ENCODE assay signal across 8 cellular contexts in genomic region chr1:228166170-228166936, GRCh38.
DNase-seq lines count a peak whose midpoint lies in the region; TF ChIP-seq lines count a peak whose summit lies in the region.

No MANE protein-coding gene starts in this region.

- H3K4me1 Mint-ChIP-seq in T-helper 2 cell treated with Interferon-gamma antibody and Interleukin-4, amounts not matched to agents 5 μg/mL and 100 μg/mL, for 36 hours (ENCODE audit: low read depth): peaks cover 28% of the 10 kb centered on the region

- no peaks in the 10 kb centered on the region for H3K27me3 Mint-ChIP-seq in T-helper 2 cell treated with Interferon-gamma antibody and Interleukin-4, amounts not matched to agents 5 μg/mL and 100 μg/mL, for 36 hours (ENCODE audit: low read depth)

- no peaks in the 10 kb centered on the region for H3K9me3 Mint-ChIP-seq in T-helper 2 cell treated with Interferon-gamma antibody and Interleukin-4, amounts not matched to agents 5 μg/mL and 100 μg/mL, for 36 hours

- no peaks in the 10 kb centered on the region for H3K36me3 Mint-ChIP-seq in T-helper 2 cell treated with Interferon-gamma antibody and Interleukin-4, amounts not matched to agents 5 μg/mL and 100 μg/mL, for 36 hours (ENCODE audit: low read depth)

- H3K9me3 ChIP-seq in HAP-1: no peaks in the 10 kb centered on the region

- DNase-seq in NCI-H2029 (lab: John Stamatoyannopoulos, UW) (peak; percentile 40), NCI-H2029 treated with DMSO at 0.1 percent for 48 hours (lab: John Stamatoyannopoulos, UW) (no peak), HAP-1 (ENCODE audit: low spot score in 2 of 2) (no peak), caudate nucleus (lab: John Stamatoyannopoulos, UW) (peak in 38 of 61 donors; percentile 45 to 90 (median 72)), iris pigment epithelial cell (ENCODE audit: low read depth) (peak; percentile 52)
- DNase-seq in T-helper 2 cell treated with Interferon-gamma antibody and Interleukin-4, amounts not matched to agents 5 μg/mL and 100 μg/mL, for 36 hours (ENCODE audit: low spot score): peak; percentile 59
- peak; percentile 41 for DNase-seq in stimulated activated CD4-positive, alpha-beta T cell treated with anti-CD3 and anti-CD28 coated beads, Interleukin-12 subunit alpha, Interleukin-12 subunit beta, amount 100 ng/mL, for 4 hours

- peak overlapping the region; percentile 47 for H3K4me3 ChIP-seq in HAP-1

- peak overlapping the region; percentile 93 for H3K27ac Mint-ChIP-seq in T-helper 2 cell treated with Interferon-gamma antibody and Interleukin-4, amounts not matched to agents 5 μg/mL and 100 μg/mL, for 36 hours

- H3K27me3 ChIP-seq in HAP-1 (ENCODE audit: low read depth): no peaks in the 10 kb centered on the region

- H3K36me3 ChIP-seq in HAP-1 (replicated peaks): no peaks in the 10 kb centered on the region

- in situ Hi-C loops in HAP-1 (cut with MboI; ENCODE audit: low sequenced_read_pairs): no loop called here

- peak overlapping the region; percentile 79 for H3K4me3 Mint-ChIP-seq in T-helper 2 cell treated with Interferon-gamma antibody and Interleukin-4, amounts not matched to agents 5 μg/mL and 100 μg/mL, for 36 hours

- H3K27ac ChIP-seq in caudate nucleus (ENCODE audit: low read depth, low read length): peak overlapping the region; percentile 95

- TF ChIP-seq CTCF in LNCAP (IDR thresholded peaks at IDR 0.05): peak; percentile 39

- H3K4me1 ChIP-seq in HAP-1: peaks cover 10% of the 10 kb centered on the region

Comparison
In these comparisons a context has a peak if more than half of its experiments do, and no peak if none do; other contexts are left out.
1. DNase-seq: peak in NCI-H2029 (single experiment), T-helper 2 cell treated with Interferon-gamma antibody and Interleukin-4, amounts not matched to agents 5 μg/mL and 100 μg/mL, for 36 hours (single experiment), caudate nucleus (38 of 61), iris pigment epithelial cell (single experiment) and stimulated activated CD4-positive, alpha-beta T cell treated with anti-CD3 and anti-CD28 coated beads, Interleukin-12 subunit alpha, Interleukin-12 subunit beta, amount 100 ng/mL, for 4 hours (single experiment); none in NCI-H2029 treated with DMSO at 0.1 percent for 48 hours (single experiment) and HAP-1 (0 of 2).